Comparison of ENCODE assay signal across 2 cellular contexts in genomic region chr2:196503398-196503797, GRCh38.
TF ChIP-seq lines count a peak whose summit lies in the region.

No MANE protein-coding gene starts in this region.

TF ChIP-seq in GM23338, 12 proteins besides CTCF, POLR2A, EP300 and RAD21 (continued from another document):
- TF ChIP-seq CREB1 (CRISPR knock-in tag; IDR thresholded peaks at IDR 0.05; ENCODE audit: low read depth) = no peak
- TF ChIP-seq POLR2AphosphoS5 (IDR thresholded peaks at IDR 0.05; ENCODE audit: low read depth) = no peak
- no peak for TF ChIP-seq NANOG (IDR thresholded peaks at IDR 0.05; ENCODE audit: borderline replicate concordance)
- no peak for TF ChIP-seq EZH2phosphoT487 (IDR thresholded peaks at IDR 0.05; ENCODE audit: unreplicated experiment)
- TF ChIP-seq, protein P1, sequence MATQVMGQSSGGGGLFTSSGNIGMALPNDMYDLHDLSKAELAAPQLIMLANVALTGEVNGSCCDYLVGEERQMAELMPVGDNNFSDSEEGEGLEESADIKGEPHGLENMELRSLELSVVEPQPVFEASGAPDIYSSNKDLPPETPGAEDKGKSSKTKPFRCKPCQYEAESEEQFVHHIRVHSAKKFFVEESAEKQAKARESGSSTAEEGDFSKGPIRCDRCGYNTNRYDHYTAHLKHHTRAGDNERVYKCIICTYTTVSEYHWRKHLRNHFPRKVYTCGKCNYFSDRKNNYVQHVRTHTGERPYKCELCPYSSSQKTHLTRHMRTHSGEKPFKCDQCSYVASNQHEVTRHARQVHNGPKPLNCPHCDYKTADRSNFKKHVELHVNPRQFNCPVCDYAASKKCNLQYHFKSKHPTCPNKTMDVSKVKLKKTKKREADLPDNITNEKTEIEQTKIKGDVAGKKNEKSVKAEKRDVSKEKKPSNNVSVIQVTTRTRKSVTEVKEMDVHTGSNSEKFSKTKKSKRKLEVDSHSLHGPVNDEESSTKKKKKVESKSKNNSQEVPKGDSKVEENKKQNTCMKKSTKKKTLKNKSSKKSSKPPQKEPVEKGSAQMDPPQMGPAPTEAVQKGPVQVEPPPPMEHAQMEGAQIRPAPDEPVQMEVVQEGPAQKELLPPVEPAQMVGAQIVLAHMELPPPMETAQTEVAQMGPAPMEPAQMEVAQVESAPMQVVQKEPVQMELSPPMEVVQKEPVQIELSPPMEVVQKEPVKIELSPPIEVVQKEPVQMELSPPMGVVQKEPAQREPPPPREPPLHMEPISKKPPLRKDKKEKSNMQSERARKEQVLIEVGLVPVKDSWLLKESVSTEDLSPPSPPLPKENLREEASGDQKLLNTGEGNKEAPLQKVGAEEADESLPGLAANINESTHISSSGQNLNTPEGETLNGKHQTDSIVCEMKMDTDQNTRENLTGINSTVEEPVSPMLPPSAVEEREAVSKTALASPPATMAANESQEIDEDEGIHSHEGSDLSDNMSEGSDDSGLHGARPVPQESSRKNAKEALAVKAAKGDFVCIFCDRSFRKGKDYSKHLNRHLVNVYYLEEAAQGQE (IDR thresholded peaks at IDR 0.05; ENCODE audit: unreplicated experiment) = no peak
- no peak for TF ChIP-seq JUNB (IDR thresholded peaks at IDR 0.05; ENCODE audit: unreplicated experiment)
- no peak for TF ChIP-seq ETS1 (IDR thresholded peaks at IDR 0.05)
- TF ChIP-seq, protein P2, sequence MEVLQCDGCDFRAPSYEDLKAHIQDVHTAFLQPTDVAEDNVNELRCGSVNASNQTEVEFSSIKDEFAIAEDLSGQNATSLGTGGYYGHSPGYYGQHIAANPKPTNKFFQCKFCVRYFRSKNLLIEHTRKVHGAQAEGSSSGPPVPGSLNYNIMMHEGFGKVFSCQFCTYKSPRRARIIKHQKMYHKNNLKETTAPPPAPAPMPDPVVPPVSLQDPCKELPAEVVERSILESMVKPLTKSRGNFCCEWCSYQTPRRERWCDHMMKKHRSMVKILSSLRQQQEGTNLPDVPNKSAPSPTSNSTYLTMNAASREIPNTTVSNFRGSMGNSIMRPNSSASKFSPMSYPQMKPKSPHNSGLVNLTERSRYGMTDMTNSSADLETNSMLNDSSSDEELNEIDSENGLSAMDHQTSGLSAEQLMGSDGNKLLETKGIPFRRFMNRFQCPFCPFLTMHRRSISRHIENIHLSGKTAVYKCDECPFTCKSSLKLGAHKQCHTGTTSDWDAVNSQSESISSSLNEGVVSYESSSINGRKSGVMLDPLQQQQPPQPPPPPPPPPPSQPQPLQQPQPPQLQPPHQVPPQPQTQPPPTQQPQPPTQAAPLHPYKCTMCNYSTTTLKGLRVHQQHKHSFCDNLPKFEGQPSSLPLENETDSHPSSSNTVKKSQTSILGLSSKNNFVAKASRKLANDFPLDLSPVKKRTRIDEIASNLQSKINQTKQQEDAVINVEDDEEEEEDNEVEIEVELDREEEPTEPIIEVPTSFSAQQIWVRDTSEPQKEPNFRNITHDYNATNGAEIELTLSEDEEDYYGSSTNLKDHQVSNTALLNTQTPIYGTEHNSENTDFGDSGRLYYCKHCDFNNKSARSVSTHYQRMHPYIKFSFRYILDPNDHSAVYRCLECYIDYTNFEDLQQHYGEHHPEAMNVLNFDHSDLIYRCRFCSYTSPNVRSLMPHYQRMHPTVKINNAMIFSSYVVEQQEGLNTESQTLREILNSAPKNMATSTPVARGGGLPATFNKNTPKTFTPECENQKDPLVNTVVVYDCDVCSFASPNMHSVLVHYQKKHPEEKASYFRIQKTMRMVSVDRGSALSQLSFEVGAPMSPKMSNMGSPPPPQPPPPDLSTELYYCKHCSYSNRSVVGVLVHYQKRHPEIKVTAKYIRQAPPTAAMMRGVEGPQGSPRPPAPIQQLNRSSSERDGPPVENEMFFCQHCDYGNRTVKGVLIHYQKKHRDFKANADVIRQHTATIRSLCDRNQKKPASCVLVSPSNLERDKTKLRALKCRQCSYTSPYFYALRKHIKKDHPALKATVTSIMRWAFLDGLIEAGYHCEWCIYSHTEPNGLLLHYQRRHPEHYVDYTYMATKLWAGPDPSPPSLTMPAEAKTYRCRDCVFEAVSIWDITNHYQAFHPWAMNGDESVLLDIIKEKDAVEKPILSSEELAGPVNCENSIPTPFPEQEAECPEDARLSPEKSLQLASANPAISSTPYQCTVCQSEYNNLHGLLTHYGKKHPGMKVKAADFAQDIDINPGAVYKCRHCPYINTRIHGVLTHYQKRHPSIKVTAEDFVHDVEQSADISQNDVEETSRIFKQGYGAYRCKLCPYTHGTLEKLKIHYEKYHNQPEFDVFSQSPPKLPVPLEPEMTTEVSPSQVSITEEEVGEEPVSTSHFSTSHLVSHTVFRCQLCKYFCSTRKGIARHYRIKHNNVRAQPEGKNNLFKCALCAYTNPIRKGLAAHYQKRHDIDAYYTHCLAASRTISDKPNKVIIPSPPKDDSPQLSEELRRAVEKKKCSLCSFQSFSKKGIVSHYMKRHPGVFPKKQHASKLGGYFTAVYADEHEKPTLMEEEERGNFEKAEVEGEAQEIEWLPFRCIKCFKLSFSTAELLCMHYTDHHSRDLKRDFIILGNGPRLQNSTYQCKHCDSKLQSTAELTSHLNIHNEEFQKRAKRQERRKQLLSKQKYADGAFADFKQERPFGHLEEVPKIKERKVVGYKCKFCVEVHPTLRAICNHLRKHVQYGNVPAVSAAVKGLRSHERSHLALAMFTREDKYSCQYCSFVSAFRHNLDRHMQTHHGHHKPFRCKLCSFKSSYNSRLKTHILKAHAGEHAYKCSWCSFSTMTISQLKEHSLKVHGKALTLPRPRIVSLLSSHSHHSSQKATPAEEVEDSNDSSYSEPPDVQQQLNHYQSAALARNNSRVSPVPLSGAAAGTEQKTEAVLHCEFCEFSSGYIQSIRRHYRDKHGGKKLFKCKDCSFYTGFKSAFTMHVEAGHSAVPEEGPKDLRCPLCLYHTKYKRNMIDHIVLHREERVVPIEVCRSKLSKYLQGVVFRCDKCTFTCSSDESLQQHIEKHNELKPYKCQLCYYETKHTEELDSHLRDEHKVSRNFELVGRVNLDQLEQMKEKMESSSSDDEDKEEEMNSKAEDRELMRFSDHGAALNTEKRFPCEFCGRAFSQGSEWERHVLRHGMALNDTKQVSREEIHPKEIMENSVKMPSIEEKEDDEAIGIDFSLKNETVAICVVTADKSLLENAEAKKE (CRISPR knock-in tag; IDR thresholded peaks at IDR 0.05) = no peak

TF ChIP-seq in WTC11, 78 proteins besides CTCF, POLR2A, EP300 and RAD21 (continued from another document):
- TF ChIP-seq, protein P3, sequence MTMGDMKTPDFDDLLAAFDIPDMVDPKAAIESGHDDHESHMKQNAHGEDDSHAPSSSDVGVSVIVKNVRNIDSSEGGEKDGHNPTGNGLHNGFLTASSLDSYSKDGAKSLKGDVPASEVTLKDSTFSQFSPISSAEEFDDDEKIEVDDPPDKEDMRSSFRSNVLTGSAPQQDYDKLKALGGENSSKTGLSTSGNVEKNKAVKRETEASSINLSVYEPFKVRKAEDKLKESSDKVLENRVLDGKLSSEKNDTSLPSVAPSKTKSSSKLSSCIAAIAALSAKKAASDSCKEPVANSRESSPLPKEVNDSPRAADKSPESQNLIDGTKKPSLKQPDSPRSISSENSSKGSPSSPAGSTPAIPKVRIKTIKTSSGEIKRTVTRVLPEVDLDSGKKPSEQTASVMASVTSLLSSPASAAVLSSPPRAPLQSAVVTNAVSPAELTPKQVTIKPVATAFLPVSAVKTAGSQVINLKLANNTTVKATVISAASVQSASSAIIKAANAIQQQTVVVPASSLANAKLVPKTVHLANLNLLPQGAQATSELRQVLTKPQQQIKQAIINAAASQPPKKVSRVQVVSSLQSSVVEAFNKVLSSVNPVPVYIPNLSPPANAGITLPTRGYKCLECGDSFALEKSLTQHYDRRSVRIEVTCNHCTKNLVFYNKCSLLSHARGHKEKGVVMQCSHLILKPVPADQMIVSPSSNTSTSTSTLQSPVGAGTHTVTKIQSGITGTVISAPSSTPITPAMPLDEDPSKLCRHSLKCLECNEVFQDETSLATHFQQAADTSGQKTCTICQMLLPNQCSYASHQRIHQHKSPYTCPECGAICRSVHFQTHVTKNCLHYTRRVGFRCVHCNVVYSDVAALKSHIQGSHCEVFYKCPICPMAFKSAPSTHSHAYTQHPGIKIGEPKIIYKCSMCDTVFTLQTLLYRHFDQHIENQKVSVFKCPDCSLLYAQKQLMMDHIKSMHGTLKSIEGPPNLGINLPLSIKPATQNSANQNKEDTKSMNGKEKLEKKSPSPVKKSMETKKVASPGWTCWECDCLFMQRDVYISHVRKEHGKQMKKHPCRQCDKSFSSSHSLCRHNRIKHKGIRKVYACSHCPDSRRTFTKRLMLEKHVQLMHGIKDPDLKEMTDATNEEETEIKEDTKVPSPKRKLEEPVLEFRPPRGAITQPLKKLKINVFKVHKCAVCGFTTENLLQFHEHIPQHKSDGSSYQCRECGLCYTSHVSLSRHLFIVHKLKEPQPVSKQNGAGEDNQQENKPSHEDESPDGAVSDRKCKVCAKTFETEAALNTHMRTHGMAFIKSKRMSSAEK (CRISPR knock-in tag; IDR thresholded peaks at IDR 0.05; ENCODE audit: borderline replicate concordance) = no peak
- TF ChIP-seq ZNF416 (CRISPR knock-in tag; IDR thresholded peaks at IDR 0.05) (no peak), NFE2L1 (CRISPR knock-in tag; IDR thresholded peaks at IDR 0.05) (no peak), TEAD4 (CRISPR knock-in tag; IDR thresholded peaks at IDR 0.05) (no peak), NR1H2 (CRISPR knock-in tag; IDR thresholded peaks at IDR 0.05) (no peak), ZNF232 (CRISPR knock-in tag; IDR thresholded peaks at IDR 0.05) (no peak), PRDM15 (CRISPR knock-in tag; IDR thresholded peaks at IDR 0.05) (no peak), CREB1 (CRISPR knock-in tag; IDR thresholded peaks at IDR 0.05) (no peak)
- TF ChIP-seq, protein P4, sequence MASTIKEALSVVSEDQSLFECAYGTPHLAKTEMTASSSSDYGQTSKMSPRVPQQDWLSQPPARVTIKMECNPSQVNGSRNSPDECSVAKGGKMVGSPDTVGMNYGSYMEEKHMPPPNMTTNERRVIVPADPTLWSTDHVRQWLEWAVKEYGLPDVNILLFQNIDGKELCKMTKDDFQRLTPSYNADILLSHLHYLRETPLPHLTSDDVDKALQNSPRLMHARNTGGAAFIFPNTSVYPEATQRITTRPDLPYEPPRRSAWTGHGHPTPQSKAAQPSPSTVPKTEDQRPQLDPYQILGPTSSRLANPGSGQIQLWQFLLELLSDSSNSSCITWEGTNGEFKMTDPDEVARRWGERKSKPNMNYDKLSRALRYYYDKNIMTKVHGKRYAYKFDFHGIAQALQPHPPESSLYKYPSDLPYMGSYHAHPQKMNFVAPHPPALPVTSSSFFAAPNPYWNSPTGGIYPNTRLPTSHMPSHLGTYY (CRISPR knock-in tag; IDR thresholded peaks at IDR 0.05) = no peak
